Comparison of ENCODE assay signal across 1 cellular context in the genomic region with DNA sequence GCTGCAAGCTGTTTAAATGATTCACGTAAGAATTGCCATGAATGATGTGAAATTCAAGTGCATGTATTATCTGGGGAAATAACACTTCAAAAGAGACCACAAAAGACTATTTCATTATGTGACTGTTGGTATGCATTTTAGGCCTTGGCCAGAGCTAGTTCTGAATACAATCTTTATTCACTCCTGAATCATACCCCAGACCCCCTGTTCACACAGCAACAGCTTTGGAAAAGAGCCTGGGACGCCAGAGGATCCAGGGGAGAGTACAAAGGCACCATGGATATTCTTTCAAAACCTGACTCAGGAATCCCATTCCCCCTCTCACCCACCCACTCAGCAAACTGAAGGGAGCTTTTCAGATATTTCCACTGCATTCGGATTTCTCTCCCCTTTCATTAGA.
TF ChIP-seq lines count a peak whose summit lies in the region.

No MANE protein-coding gene starts in this region.

TF ChIP-seq in GM23338, 12 proteins besides CTCF, POLR2A, EP300 and RAD21 (continued from another document):
- TF ChIP-seq, protein P1, sequence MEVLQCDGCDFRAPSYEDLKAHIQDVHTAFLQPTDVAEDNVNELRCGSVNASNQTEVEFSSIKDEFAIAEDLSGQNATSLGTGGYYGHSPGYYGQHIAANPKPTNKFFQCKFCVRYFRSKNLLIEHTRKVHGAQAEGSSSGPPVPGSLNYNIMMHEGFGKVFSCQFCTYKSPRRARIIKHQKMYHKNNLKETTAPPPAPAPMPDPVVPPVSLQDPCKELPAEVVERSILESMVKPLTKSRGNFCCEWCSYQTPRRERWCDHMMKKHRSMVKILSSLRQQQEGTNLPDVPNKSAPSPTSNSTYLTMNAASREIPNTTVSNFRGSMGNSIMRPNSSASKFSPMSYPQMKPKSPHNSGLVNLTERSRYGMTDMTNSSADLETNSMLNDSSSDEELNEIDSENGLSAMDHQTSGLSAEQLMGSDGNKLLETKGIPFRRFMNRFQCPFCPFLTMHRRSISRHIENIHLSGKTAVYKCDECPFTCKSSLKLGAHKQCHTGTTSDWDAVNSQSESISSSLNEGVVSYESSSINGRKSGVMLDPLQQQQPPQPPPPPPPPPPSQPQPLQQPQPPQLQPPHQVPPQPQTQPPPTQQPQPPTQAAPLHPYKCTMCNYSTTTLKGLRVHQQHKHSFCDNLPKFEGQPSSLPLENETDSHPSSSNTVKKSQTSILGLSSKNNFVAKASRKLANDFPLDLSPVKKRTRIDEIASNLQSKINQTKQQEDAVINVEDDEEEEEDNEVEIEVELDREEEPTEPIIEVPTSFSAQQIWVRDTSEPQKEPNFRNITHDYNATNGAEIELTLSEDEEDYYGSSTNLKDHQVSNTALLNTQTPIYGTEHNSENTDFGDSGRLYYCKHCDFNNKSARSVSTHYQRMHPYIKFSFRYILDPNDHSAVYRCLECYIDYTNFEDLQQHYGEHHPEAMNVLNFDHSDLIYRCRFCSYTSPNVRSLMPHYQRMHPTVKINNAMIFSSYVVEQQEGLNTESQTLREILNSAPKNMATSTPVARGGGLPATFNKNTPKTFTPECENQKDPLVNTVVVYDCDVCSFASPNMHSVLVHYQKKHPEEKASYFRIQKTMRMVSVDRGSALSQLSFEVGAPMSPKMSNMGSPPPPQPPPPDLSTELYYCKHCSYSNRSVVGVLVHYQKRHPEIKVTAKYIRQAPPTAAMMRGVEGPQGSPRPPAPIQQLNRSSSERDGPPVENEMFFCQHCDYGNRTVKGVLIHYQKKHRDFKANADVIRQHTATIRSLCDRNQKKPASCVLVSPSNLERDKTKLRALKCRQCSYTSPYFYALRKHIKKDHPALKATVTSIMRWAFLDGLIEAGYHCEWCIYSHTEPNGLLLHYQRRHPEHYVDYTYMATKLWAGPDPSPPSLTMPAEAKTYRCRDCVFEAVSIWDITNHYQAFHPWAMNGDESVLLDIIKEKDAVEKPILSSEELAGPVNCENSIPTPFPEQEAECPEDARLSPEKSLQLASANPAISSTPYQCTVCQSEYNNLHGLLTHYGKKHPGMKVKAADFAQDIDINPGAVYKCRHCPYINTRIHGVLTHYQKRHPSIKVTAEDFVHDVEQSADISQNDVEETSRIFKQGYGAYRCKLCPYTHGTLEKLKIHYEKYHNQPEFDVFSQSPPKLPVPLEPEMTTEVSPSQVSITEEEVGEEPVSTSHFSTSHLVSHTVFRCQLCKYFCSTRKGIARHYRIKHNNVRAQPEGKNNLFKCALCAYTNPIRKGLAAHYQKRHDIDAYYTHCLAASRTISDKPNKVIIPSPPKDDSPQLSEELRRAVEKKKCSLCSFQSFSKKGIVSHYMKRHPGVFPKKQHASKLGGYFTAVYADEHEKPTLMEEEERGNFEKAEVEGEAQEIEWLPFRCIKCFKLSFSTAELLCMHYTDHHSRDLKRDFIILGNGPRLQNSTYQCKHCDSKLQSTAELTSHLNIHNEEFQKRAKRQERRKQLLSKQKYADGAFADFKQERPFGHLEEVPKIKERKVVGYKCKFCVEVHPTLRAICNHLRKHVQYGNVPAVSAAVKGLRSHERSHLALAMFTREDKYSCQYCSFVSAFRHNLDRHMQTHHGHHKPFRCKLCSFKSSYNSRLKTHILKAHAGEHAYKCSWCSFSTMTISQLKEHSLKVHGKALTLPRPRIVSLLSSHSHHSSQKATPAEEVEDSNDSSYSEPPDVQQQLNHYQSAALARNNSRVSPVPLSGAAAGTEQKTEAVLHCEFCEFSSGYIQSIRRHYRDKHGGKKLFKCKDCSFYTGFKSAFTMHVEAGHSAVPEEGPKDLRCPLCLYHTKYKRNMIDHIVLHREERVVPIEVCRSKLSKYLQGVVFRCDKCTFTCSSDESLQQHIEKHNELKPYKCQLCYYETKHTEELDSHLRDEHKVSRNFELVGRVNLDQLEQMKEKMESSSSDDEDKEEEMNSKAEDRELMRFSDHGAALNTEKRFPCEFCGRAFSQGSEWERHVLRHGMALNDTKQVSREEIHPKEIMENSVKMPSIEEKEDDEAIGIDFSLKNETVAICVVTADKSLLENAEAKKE (CRISPR knock-in tag; IDR thresholded peaks at IDR 0.05) = no peak
- TF ChIP-seq CREB1 (CRISPR knock-in tag; IDR thresholded peaks at IDR 0.05; ENCODE audit: low read depth) = no peak
- TF ChIP-seq, protein P2, sequence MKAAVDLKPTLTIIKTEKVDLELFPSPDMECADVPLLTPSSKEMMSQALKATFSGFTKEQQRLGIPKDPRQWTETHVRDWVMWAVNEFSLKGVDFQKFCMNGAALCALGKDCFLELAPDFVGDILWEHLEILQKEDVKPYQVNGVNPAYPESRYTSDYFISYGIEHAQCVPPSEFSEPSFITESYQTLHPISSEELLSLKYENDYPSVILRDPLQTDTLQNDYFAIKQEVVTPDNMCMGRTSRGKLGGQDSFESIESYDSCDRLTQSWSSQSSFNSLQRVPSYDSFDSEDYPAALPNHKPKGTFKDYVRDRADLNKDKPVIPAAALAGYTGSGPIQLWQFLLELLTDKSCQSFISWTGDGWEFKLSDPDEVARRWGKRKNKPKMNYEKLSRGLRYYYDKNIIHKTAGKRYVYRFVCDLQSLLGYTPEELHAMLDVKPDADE (IDR thresholded peaks at IDR 0.05) = no peak
- TF ChIP-seq ZNF331 (CRISPR knock-in tag; IDR thresholded peaks at IDR 0.05; ENCODE audit: low read depth) = no peak
- TF ChIP-seq STAT1 (IDR thresholded peaks at IDR 0.05; ENCODE audit: unreplicated experiment) = no peak
